ENCODE assay signal across 8 cellular contexts in the genomic region with DNA sequence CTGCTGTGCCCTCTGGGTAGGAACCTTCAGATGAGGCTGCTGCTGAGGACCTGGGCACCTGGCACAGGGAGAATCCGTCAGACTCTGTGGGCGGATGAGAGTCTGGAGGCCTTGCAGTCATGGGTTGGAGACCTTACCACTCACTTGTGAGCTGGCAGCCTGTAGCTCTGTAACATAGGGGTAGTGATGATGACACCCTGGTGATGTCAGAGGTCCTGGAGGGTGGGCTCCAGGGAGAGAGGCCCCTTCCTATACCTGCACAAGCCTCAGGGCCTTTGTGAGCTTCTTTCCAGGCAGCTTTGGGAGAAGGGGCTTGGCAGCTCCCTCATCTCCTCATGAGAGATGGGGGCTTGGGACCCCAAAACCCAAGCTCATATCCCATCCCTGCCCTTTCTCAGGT. TPM values are rescaled to one million over a fixed set of nuclear protein-coding genes. Genes with fewer than 3 reads are reported as not detected.
DNase-seq lines count a peak whose midpoint lies in the region; ATAC-seq and TF ChIP-seq lines count a peak whose summit lies in the region.
"Had no signal": no experiment of that assay in that cellular context is flagged by ENCODE, and none has a peak within 500 bp of the region (broad histone marks: within the 10 kb centered on the region; RNA-seq: fewer than 3 reads in every experiment).

No MANE protein-coding gene starts in this region.

- intact Hi-C loops in right cardiac atrium (cut with DNase I): loop anchor here in 1 of 4 donors (10.0 kb wide), 1 partner anchor 57 kb away; no protein-coding TSS in a partner anchor
- intact Hi-C loops in upper lobe of right lung (cut with DNase I): no loop called here

- no peaks in the 10 kb centered on the region for H3K9me3 Mint-ChIP-seq in stimulated activated naive CD8-positive, alpha-beta T cell treated with anti-CD3 and anti-CD28 coated beads, Interleukin-15, Interleukin-2, amounts not matched to agents 100 ng/mL and 50 ng/mL, for 24 hours

- DNase-seq in stimulated activated naive CD8-positive, alpha-beta T cell treated with anti-CD3 and anti-CD28 coated beads, Interleukin-15, Interleukin-2, amounts not matched to agents 100 U/mL and 50 U/mL, for 24 hours: no peak
- DNase-seq in right cardiac atrium (peak in 1 of 3 donors; percentile 3), upper lobe of right lung (no peak), AG20443 (ENCODE audit: low spot score) (no peak)
- no peak for DNase-seq in stimulated activated CD4-positive, alpha-beta T cell treated with anti-CD3 and anti-CD28 coated beads, Interleukin-15, amount 100 ng/mL, for 24 hours
- DNase-seq: activated CD4-positive, alpha-beta T cell treated with anti-CD3 and anti-CD28 coated beads for 4 hours; DMS 273 treated with DMSO at 0.1 percent for 48 hours had no signal

- H3K36me3 ChIP-seq in upper lobe of right lung: peaks cover 32% of the 10 kb centered on the region

- WGBS in right cardiac atrium: 81% methylated on average over 2 of the region's 2 CpGs

- H3K27ac Mint-ChIP-seq in stimulated activated naive CD8-positive, alpha-beta T cell treated with anti-CD3 and anti-CD28 coated beads, Interleukin-15, Interleukin-2, amounts not matched to agents 100 ng/mL and 50 ng/mL, for 24 hours: no peak overlapping the region

- no peak for TF ChIP-seq CTCF in upper lobe of right lung (IDR thresholded peaks at IDR 0.05)

- H3K4me1 ChIP-seq in right cardiac atrium (ENCODE audit: control insufficient read depth, insufficient read depth, low read length): peaks cover 13% of the 10 kb centered on the region
- H3K4me1 ChIP-seq in upper lobe of right lung: peaks cover 32% of the 10 kb centered on the region

- H3K9me3 ChIP-seq in right cardiac atrium (ENCODE audit: control insufficient read depth, low read length): no peaks in the 10 kb centered on the region
- H3K9me3 ChIP-seq in upper lobe of right lung: no peaks in the 10 kb centered on the region

- no peaks in the 10 kb centered on the region for H3K27me3 Mint-ChIP-seq in stimulated activated naive CD8-positive, alpha-beta T cell treated with anti-CD3 and anti-CD28 coated beads, Interleukin-15, Interleukin-2, amounts not matched to agents 100 ng/mL and 50 ng/mL, for 24 hours

- no peak overlapping the region for H3K4me3 ChIP-seq in right cardiac atrium (ENCODE audit: low read length)
- H3K4me3 ChIP-seq in upper lobe of right lung: peak overlapping the region; percentile 86

- H3K36me3 Mint-ChIP-seq in stimulated activated naive CD8-positive, alpha-beta T cell treated with anti-CD3 and anti-CD28 coated beads, Interleukin-15, Interleukin-2, amounts not matched to agents 100 ng/mL and 50 ng/mL, for 24 hours (ENCODE audit: low read depth): no peaks in the 10 kb centered on the region

- H3K27me3 ChIP-seq in right cardiac atrium (ENCODE audit: control insufficient read depth, insufficient read depth): no peaks in the 10 kb centered on the region
- no peaks in the 10 kb centered on the region for H3K27me3 ChIP-seq in upper lobe of right lung

- H3K4me3 Mint-ChIP-seq in stimulated activated naive CD8-positive, alpha-beta T cell treated with anti-CD3 and anti-CD28 coated beads, Interleukin-15, Interleukin-2, amounts not matched to agents 100 ng/mL and 50 ng/mL, for 24 hours: peak overlapping the region; percentile 79

- ATAC-seq in stimulated activated naive CD8-positive, alpha-beta T cell treated with anti-CD3 and anti-CD28 coated beads, Interleukin-15, Interleukin-2, amounts not matched to agents 100 U/mL and 50 U/mL, for 24 hours: no peak
- ATAC-seq in right cardiac atrium (no peak), upper lobe of right lung (no peak)

- H3K4me1 Mint-ChIP-seq in stimulated activated naive CD8-positive, alpha-beta T cell treated with anti-CD3 and anti-CD28 coated beads, Interleukin-15, Interleukin-2, amounts not matched to agents 100 ng/mL and 50 ng/mL, for 24 hours (ENCODE audit: low read depth): peaks cover 32% of the 10 kb centered on the region

- H3K27ac ChIP-seq in right cardiac atrium (ENCODE audit: low read length) (peak overlapping the region; percentile 86), upper lobe of right lung (peak overlapping the region; percentile 93)

RNA-seq across cellular contexts. Expression of gene MIEF2, which starts 1.6 kb away (rescaled TPM):
- total RNA-seq in right cardiac atrium: 10 to 100 TPM; 17.6 to 20.7 (median 19.6) TPM
- polyA plus RNA-seq in right cardiac atrium: 13.1 TPM
- 12.0 TPM for total RNA-seq in upper lobe of right lung

RNA-seq across cellular contexts. Expression of gene FLII, which starts 3.6 kb away (rescaled TPM):
- total RNA-seq in right cardiac atrium (100 to 1,000 TPM; 176 to 217 (median 194) TPM), upper lobe of right lung (295 TPM)
- polyA plus RNA-seq in right cardiac atrium: 166 TPM

RNA-seq across cellular contexts. Expression of gene LLGL1, which starts 36.7 kb away (rescaled TPM):
- total RNA-seq in right cardiac atrium (10 to 100 TPM; 11.2 to 13.9 (median 12.6) TPM), upper lobe of right lung (11.7 TPM)
- polyA plus RNA-seq in right cardiac atrium: 8.6 TPM

RNA-seq across cellular contexts. Expression of gene TOP3A, which starts 52.7 kb away (rescaled TPM):
- total RNA-seq in right cardiac atrium (10 to 100 TPM; 10.6 to 14.9 (median 12.7) TPM), upper lobe of right lung (29.5 TPM)
- 8.9 TPM for polyA plus RNA-seq in right cardiac atrium

RNA-seq across cellular contexts. Expression of gene SMCR8, which starts 53.0 kb away (rescaled TPM):
- 10 to 100 TPM; 10.7 to 13.3 (median 11.7) TPM for total RNA-seq in right cardiac atrium
- 5.3 TPM for polyA plus RNA-seq in right cardiac atrium
- total RNA-seq in upper lobe of right lung: 25.2 TPM
